28 cellular contexts compared by ENCODE assay signal in genomic region chr20:334578-334977, GRCh38.
"Had no signal": no experiment of that assay in that cellular context is flagged by ENCODE, and none has a peak within 500 bp of the region (broad histone marks: within the 10 kb centered on the region; RNA-seq: fewer than 3 reads in every experiment).

No MANE protein-coding gene starts in this region.

- H3K27me3 Mint-ChIP-seq: activated CD8-positive, alpha-beta T cell treated with anti-CD3 and anti-CD28 coated beads for 36 hours; activated naive CD8-positive, alpha-beta T cell; activated T-helper 17 cell treated with anti-CD3 and anti-CD28 coated beads, Interleukin-2, amount 50 U/mL, for 72 hours; central memory CD8-positive, alpha-beta T cell; dendritic cell treated with granulocyte-macrophage colony-stimulating factor and Interleukin-4, amounts not matched to agents 40 ng/mL and 50 ng/mL, for 4 days; effector memory CD8-positive, alpha-beta T cell; T-helper 17 cell had no signal

- H3K4me1 Mint-ChIP-seq: activated T-helper 17 cell treated with anti-CD3 and anti-CD28 coated beads, Interleukin-2, amount 50 U/mL, for 72 hours; central memory CD8-positive, alpha-beta T cell had no signal

- H3K4me3 Mint-ChIP-seq: activated CD8-positive, alpha-beta T cell treated with anti-CD3 and anti-CD28 coated beads for 36 hours; activated naive CD8-positive, alpha-beta T cell; activated T-cell treated with anti-CD3 and anti-CD28 coated beads, Interleukin-2, amount 50 U/mL, for 4 hours; activated T-helper 17 cell treated with anti-CD3 and anti-CD28 coated beads, Interleukin-2, amount 50 U/mL, for 72 hours; central memory CD8-positive, alpha-beta T cell; dendritic cell treated with granulocyte-macrophage colony-stimulating factor and Interleukin-4, amounts not matched to agents 40 ng/mL and 50 ng/mL, for 4 days; effector memory CD8-positive, alpha-beta T cell; T-helper 17 cell; T-helper 2 cell treated with Interferon-gamma antibody and Interleukin-4, amounts not matched to agents 5 μg/mL and 100 μg/mL, for 36 hours had no signal

- H3K9me3 Mint-ChIP-seq: activated CD8-positive, alpha-beta T cell treated with anti-CD3 and anti-CD28 coated beads for 36 hours; activated T-cell treated with anti-CD3 and anti-CD28 coated beads, Interleukin-2, amount 50 U/mL, for 4 hours; activated T-helper 17 cell treated with anti-CD3 and anti-CD28 coated beads, Interleukin-2, amount 50 U/mL, for 72 hours; central memory CD8-positive, alpha-beta T cell; effector memory CD8-positive, alpha-beta T cell; T-helper 2 cell treated with Interferon-gamma antibody and Interleukin-4, amounts not matched to agents 5 μg/mL and 100 μg/mL, for 36 hours had no signal

- H3K27ac Mint-ChIP-seq: activated CD8-positive, alpha-beta T cell treated with anti-CD3 and anti-CD28 coated beads for 36 hours; activated naive CD8-positive, alpha-beta T cell; activated T-helper 17 cell treated with anti-CD3 and anti-CD28 coated beads, Interleukin-2, amount 50 U/mL, for 72 hours; dendritic cell treated with granulocyte-macrophage colony-stimulating factor and Interleukin-4, amounts not matched to agents 40 ng/mL and 50 ng/mL, for 4 days; effector memory CD8-positive, alpha-beta T cell; T-helper 17 cell; T-helper 2 cell treated with Interferon-gamma antibody and Interleukin-4, amounts not matched to agents 5 μg/mL and 100 μg/mL, for 36 hours had no signal

- ATAC-seq: activated CD8-positive, alpha-beta T cell treated with anti-CD3 and anti-CD28 coated beads for 36 hours; activated T-cell treated with anti-CD3 and anti-CD28 coated beads, Interleukin-2, amount 50 U/mL, for 4 hours; activated T-helper 17 cell treated with anti-CD3 and anti-CD28 coated beads, Interleukin-2, amount 50 U/mL, for 72 hours; effector memory CD8-positive, alpha-beta T cell; gastroesophageal sphincter; heart right ventricle; T-helper 17 cell had no signal

- DNase-seq: activated CD4-positive, alpha-beta T cell treated with anti-CD3 and anti-CD28 coated beads for 1 hour; activated CD4-positive, alpha-beta T cell treated with anti-CD3 and anti-CD28 coated beads for 48 hours; activated CD4-positive, alpha-beta T cell treated with anti-CD3 and anti-CD28 coated beads, Interleukin-2, amount 50 U/mL, for 1 hour; activated CD4-positive, alpha-beta T cell treated with anti-CD3 and anti-CD28 coated beads, Interleukin-2, amount 50 U/mL, for 48 hours; activated CD8-positive, alpha-beta memory T cell treated with anti-CD3 and anti-CD28 coated beads for 24 hours; activated CD8-positive, alpha-beta T cell treated with anti-CD3 and anti-CD28 coated beads for 36 hours; activated effector memory CD4-positive, alpha-beta T cell treated with Interleukin-2 at 50 U/mL for 16 hours; activated gamma-delta T cell treated with Interleukin-2 at 50 U/mL for 16 hours; activated naive CD4-positive, alpha-beta T cell treated with anti-CD3 and anti-CD28 coated beads, Interleukin-2, amount 50 U/mL, for 16 hours; activated naive CD4-positive, alpha-beta T cell treated with Interleukin-2 at 50 U/mL for 16 hours; activated T-cell treated with anti-CD3 and anti-CD28 coated beads, Interleukin-2, amount 50 U/mL, for 4 hours; amniotic stem cell; anterior cingulate cortex; brain microvascular endothelial cell; dorsolateral prefrontal cortex; effector memory CD8-positive, alpha-beta T cell; esophagus squamous epithelium; foreskin melanocyte; heart right ventricle; T-helper 1 cell; T-helper 17 cell; T1000 had no signal

- H3K36me3 Mint-ChIP-seq: activated naive CD8-positive, alpha-beta T cell had no signal
